ENCODE assay signal across 17 cellular contexts in genomic region chr11:10823152-10823579, GRCh38. TPM values are rescaled to one million over a fixed set of nuclear protein-coding genes. Genes with fewer than 3 reads are reported as not detected.
A peak's percentile ranks its signal among the peaks of the same experiment; 100 is the strongest.
DNase-seq lines count a peak whose midpoint lies in the region; ATAC-seq and TF ChIP-seq lines count a peak whose summit lies in the region.
"Had no signal": no experiment of that assay in that cellular context is flagged by ENCODE, and none has a peak within 500 bp of the region (broad histone marks: within the 10 kb centered on the region; RNA-seq: fewer than 3 reads in every experiment).

No MANE protein-coding gene starts in this region.

- H3K27me3 Mint-ChIP-seq in natural killer cell (ENCODE audit: low read depth in 2 of 2) (no peaks in the 10 kb centered on the region), mesothelial cell of epicardium (ENCODE audit: low read depth) (no peaks in the 10 kb centered on the region)
- H3K27me3 Mint-ChIP-seq in natural killer cell treated with Interleukin-12 subunit alpha and Interleukin-12 subunit beta and Interleukin-15 and Interleukin-18, amount 100 ng/mL, for 72 hours = no peaks in the 10 kb centered on the region

- H3K27ac Mint-ChIP-seq in natural killer cell (peak overlapping the region; percentile 64 to 81), mesothelial cell of epicardium (peak overlapping the region; percentile 90)
- H3K27ac Mint-ChIP-seq in natural killer cell treated with Interleukin-12 subunit alpha and Interleukin-12 subunit beta and Interleukin-15 and Interleukin-18, amount 100 ng/mL, for 72 hours = no peak overlapping the region
- H3K27ac Mint-ChIP-seq: endodermal cell, H9, nephron progenitor cell had no signal

- peaks cover 5% of the 10 kb centered on the region for H3K4me1 ChIP-seq in adipocyte (ENCODE audit: control insufficient read depth, insufficient read depth, low read length)
- H3K4me1 ChIP-seq in uterus = no peaks in the 10 kb centered on the region

- ATAC-seq in natural killer cell = peak in 2 of 3 donors; percentile 48 to 62
- no peak for ATAC-seq in natural killer cell treated with Interleukin-12 subunit alpha and Interleukin-12 subunit beta and Interleukin-15 and Interleukin-18, amount 100 ng/mL, for 72 hours
- no peak for ATAC-seq in GM21737 (IDR thresholded peaks at IDR 0.05; ENCODE audit: unreplicated experiment)
- ATAC-seq: PC-3 had no signal

- H3K4me3 ChIP-seq in adipocyte (ENCODE audit: low read length) (peak overlapping the region; percentile 33), uterus (no peak overlapping the region)
- H3K4me3 ChIP-seq: skin epidermis had no signal

- peaks cover 12 to 13% of the 10 kb centered on the region in 2 donors for H3K4me1 Mint-ChIP-seq in natural killer cell
- peaks cover 0 to 6% of the 10 kb centered on the region in 2 donors for H3K4me1 Mint-ChIP-seq in natural killer cell treated with Interleukin-12 subunit alpha and Interleukin-12 subunit beta and Interleukin-15 and Interleukin-18, amount 100 ng/mL, for 72 hours (ENCODE audit: low read depth in 2 of 2)
- H3K4me1 Mint-ChIP-seq in mesothelial cell of epicardium = peaks cover 22% of the 10 kb centered on the region
- H3K4me1 Mint-ChIP-seq: endodermal cell, H9 had no signal

- H3K4me3 Mint-ChIP-seq in natural killer cell (peak overlapping the region; percentile 25), mesothelial cell of epicardium (no peak overlapping the region)
- H3K4me3 Mint-ChIP-seq in natural killer cell treated with Interleukin-12 subunit alpha and Interleukin-12 subunit beta and Interleukin-15 and Interleukin-18, amount 100 ng/mL, for 72 hours = no peak overlapping the region
- H3K4me3 Mint-ChIP-seq: endodermal cell, H9, nephron progenitor cell had no signal

- H3K9me3 Mint-ChIP-seq in natural killer cell (no peaks in the 10 kb centered on the region), mesothelial cell of epicardium (peaks cover 3% of the 10 kb centered on the region)
- no peaks in the 10 kb centered on the region for H3K9me3 Mint-ChIP-seq in natural killer cell treated with Interleukin-12 subunit alpha and Interleukin-12 subunit beta and Interleukin-15 and Interleukin-18, amount 100 ng/mL, for 72 hours
- H3K9me3 Mint-ChIP-seq: endodermal cell, H9 had no signal

- H3K36me3 ChIP-seq in adipocyte (ENCODE audit: control insufficient read depth, insufficient read depth, low read length, severe bottlenecking) (no peaks in the 10 kb centered on the region), uterus (no peaks in the 10 kb centered on the region)

- no peak for DNase-seq in natural killer cell
- no peak for DNase-seq in natural killer cell treated with Interleukin-12 subunit alpha and Interleukin-12 subunit beta and Interleukin-15 and Interleukin-18, amount 100 ng/mL, for 72 hours (ENCODE audit: low spot score)
- DNase-seq in adipocyte (ENCODE audit: low read depth) = no peak
- no peak for DNase-seq in mesothelial cell of epicardium (ENCODE audit: low spot score in 2 of 2, unreplicated experiment in 2 of 2)
- DNase-seq in uterus = no peak
- DNase-seq in epidermal melanocyte (ENCODE audit: insufficient read length, low spot score) = no peak
- no peak for DNase-seq in SW 1271 (lab: John Stamatoyannopoulos, UW)
- DNase-seq: activated CD4-positive, alpha-beta T cell treated with anti-CD3 and anti-CD28 coated beads, Interleukin-2, amount 50 U/mL, for 4 hours; endodermal cell; H9; Karpas-422; NCI-H1694; NCI-H446; nephron progenitor cell; PC-3 had no signal

- no peaks in the 10 kb centered on the region for H3K36me3 Mint-ChIP-seq in natural killer cell
- no peaks in the 10 kb centered on the region for H3K36me3 Mint-ChIP-seq in natural killer cell treated with Interleukin-12 subunit alpha and Interleukin-12 subunit beta and Interleukin-15 and Interleukin-18, amount 100 ng/mL, for 72 hours
- H3K36me3 Mint-ChIP-seq in mesothelial cell of epicardium = no peaks in the 10 kb centered on the region

- H3K9me3 ChIP-seq in adipocyte (ENCODE audit: control insufficient read depth, low read length) (no peaks in the 10 kb centered on the region), uterus (no peaks in the 10 kb centered on the region)

- intact Hi-C loops in natural killer cell (cut with micrococcal nuclease) = no loop called here
- intact Hi-C loops in uterus (cut with DNase I; ENCODE audit: low total_unique reads) = no loop called here

- H3K9ac ChIP-seq in adipocyte (ENCODE audit: low read length) = no peak overlapping the region

- H3K27me3 ChIP-seq in adipocyte (replicated peaks; ENCODE audit: control insufficient read depth, insufficient read depth, low read length) = no peaks in the 10 kb centered on the region
- no peaks in the 10 kb centered on the region for H3K27me3 ChIP-seq in uterus

- peak overlapping the region; percentile 56 to 69 for H3K27ac ChIP-seq in uterus

- TF ChIP-seq POLR2A in uterus (IDR thresholded peaks at IDR 0.05) = no peak

- TF ChIP-seq CTCF in natural killer cell (IDR thresholded peaks at IDR 0.05) (no peak), mesothelial cell of epicardium (IDR thresholded peaks at IDR 0.05; ENCODE audit: unreplicated experiment) (no peak), uterus (IDR thresholded peaks at IDR 0.05) (no peak)

RNA-seq across cellular contexts. Expression of gene EIF4G2, which starts 14.4 kb away (rescaled TPM):
- 100 to 1,000 TPM; 718 to 820 (median 751) TPM for total RNA-seq in natural killer cell
- 1,000 to 10,000 TPM in 1 of 2 donors, 100 to 1,000 TPM in 1; 997 to 1,080 TPM for total RNA-seq in natural killer cell treated with Interleukin-12 subunit alpha and Interleukin-12 subunit beta and Interleukin-15 and Interleukin-18, amount 100 ng/mL, for 72 hours
- 1,220 to 1,246 TPM (median 1,239 TPM) in 3 replicates for total RNA-seq in mesothelial cell of epicardium
- 100 to 1,000 TPM; 286 to 726 (median 581) TPM for total RNA-seq in uterus

RNA-seq across cellular contexts. Expression of gene ZBED5, which starts 34.7 kb away (rescaled TPM):
- total RNA-seq in natural killer cell (10 to 100 TPM; 40.0 to 61.3 (median 53.9) TPM), mesothelial cell of epicardium (116 to 120 TPM (median 120 TPM) in 3 replicates), uterus (10 to 100 TPM; 24.6 to 82.7 (median 61.0) TPM)
- total RNA-seq in natural killer cell treated with Interleukin-12 subunit alpha and Interleukin-12 subunit beta and Interleukin-15 and Interleukin-18, amount 100 ng/mL, for 72 hours = 10 to 100 TPM; 34.5 to 37.1 TPM

Comparison
In these comparisons a context has a peak if more than half of its experiments do, and no peak if none do; other contexts are left out.
1. ATAC-seq: peak in natural killer cell (2 of 3); none in natural killer cell treated with Interleukin-12 subunit alpha and Interleukin-12 subunit beta and Interleukin-15 and Interleukin-18, amount 100 ng/mL, for 72 hours (0 of 2) and GM21737 (single experiment).
2. H3K27ac Mint-ChIP-seq: peak in natural killer cell (2 of 2) and mesothelial cell of epicardium (single experiment); none in natural killer cell treated with Interleukin-12 subunit alpha and Interleukin-12 subunit beta and Interleukin-15 and Interleukin-18, amount 100 ng/mL, for 72 hours (0 of 2).